14 cellular contexts compared by ENCODE assay signal in the genomic region with DNA sequence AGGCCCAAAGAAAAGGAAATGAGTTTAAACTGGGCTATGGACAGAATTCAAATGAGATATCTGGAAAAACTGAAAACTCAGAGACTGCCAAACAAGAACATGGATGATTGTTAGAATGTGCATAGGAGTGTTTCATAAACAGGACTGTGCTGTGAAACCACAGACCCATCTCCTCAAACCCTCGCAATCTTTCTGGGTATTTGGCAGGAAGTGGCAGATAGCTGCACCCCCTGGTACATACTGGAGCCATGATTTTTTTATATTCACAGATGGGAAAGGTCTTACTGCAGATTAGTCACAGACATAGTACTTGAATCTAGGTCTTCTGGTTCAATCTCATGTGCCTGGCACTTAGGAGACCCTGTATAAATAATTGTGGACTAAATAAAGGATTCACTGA.
DNase-seq lines count a peak whose midpoint lies in the region; FAIRE-seq and TF ChIP-seq lines count a peak whose summit lies in the region.
"Had no signal": no experiment of that assay in that cellular context is flagged by ENCODE, and none has a peak within 500 bp of the region (broad histone marks: within the 10 kb centered on the region; RNA-seq: fewer than 3 reads in every experiment).

No MANE protein-coding gene starts in this region.

- no peak overlapping the region for H3K4me3 Mint-ChIP-seq in chondrocyte (ENCODE audit: unreplicated experiment)

- H3K4me2 ChIP-seq in OCI-LY3 (ENCODE audit: low read length): peak overlapping the region; percentile 70
- H3K4me2 ChIP-seq: hepatocyte had no signal

- H3K27ac Mint-ChIP-seq in chondrocyte (ENCODE audit: unreplicated experiment): no peak overlapping the region

- H3K9me3 ChIP-seq in OCI-LY3 (ENCODE audit: insufficient read depth, low read length) (0 out of 2 replicates have a peak, but pooled peaks cover 4% of the 10 kb centered on the region), adrenal gland (replicated peaks in 1 of 3) (no peaks in the 10 kb centered on the region), spleen (peaks cover 0 to 8% (median 6%) of the 10 kb centered on the region in 8 donors), kidney (ENCODE audit: control insufficient read depth in 1 of 2, low read length in 2 of 2) (no peaks in the 10 kb centered on the region)
- H3K9me3 ChIP-seq: Peyer's patch, uterus had no signal

- intact Hi-C loops in adrenal gland (cut with DNase I) (loop anchor here in 1 of 2 donors (5.0 kb wide), 1 partner anchor 72 kb away; no protein-coding TSS in a partner anchor), spleen (cut with DNase I; ENCODE audit: low total_unique reads) (no loop called here), kidney (cut with DNase I) (loop anchor here (10.0 kb wide), 1 partner anchor 65 kb away; no protein-coding TSS in a partner anchor)

- TF ChIP-seq POLR2A in adrenal gland (IDR thresholded peaks at IDR 0.05) (no peak), spleen (IDR thresholded peaks at IDR 0.05) (no peak)

- FAIRE-seq in kidney (lab: Jason Lieb, UNC): no peak

- 71 to 79% (median 74%) methylated on average over 1 of the region's 1 CpG for WGBS in adrenal gland, 4 donors
- 5 to 33% (median 27%) methylated on average over 1 of the region's 1 CpG for WGBS in spleen, 5 donors

- H2AFZ ChIP-seq in OCI-LY3 (ENCODE audit: low read depth, low read length): no peak overlapping the region
- H2AFZ ChIP-seq: hepatocyte had no signal

- H3K9ac ChIP-seq in OCI-LY3 (ENCODE audit: low read length): peak overlapping the region; percentile 67
- H3K9ac ChIP-seq in kidney (ENCODE audit: low read length in 2 of 2): no peak overlapping the region

- H4K20me1 ChIP-seq in OCI-LY3 (ENCODE audit: insufficient read depth, low read length): no peaks in the 10 kb centered on the region

- no peak for TF ChIP-seq CTCF in OCI-LY3 (IDR thresholded peaks at IDR 0.05; ENCODE audit: low read depth, low read length)
- TF ChIP-seq CTCF in adrenal gland (IDR thresholded peaks at IDR 0.05): no peak
- no peak for TF ChIP-seq CTCF in spleen (IDR thresholded peaks at IDR 0.05 in 8 of 11, conservative IDR thresholded peaks at IDR 0.05 in 3 of 11)
- TF ChIP-seq CTCF in kidney (IDR thresholded peaks at IDR 0.05; ENCODE audit: borderline replicate concordance, extremely low read depth, insufficient read depth): no peak
- TF ChIP-seq CTCF in chondrocyte (IDR thresholded peaks at IDR 0.05): no peak

- peak; percentile 31 to 33 for DNase-seq in activated CD4-positive, alpha-beta T cell treated with anti-CD3 and anti-CD28 coated beads for 4 hours
- DNase-seq in activated CD4-positive, alpha-beta T cell treated with anti-CD3 and anti-CD28 coated beads for 1 hour: no peak
- DNase-seq in adrenal gland: peak in 2 of 7 donors; percentile 14 to 45
- DNase-seq in spleen: no peak
- DNase-seq in kidney: no peak
- DNase-seq in HT-29 (ENCODE audit: low spot score): no peak
- no peak for DNase-seq in chondrocyte (ENCODE audit: low spot score)
- DNase-seq: ACHN, NCI-H1417 treated with DMSO at 0.1 percent for 48 hours, uterus had no signal

- H3K4me3 ChIP-seq in OCI-LY3 (ENCODE audit: low read length): no peak overlapping the region; the same call in 1 of the 2 replicates
- no peak overlapping the region for H3K4me3 ChIP-seq in adrenal gland
- H3K4me3 ChIP-seq in spleen: no peak overlapping the region
- no peak overlapping the region for H3K4me3 ChIP-seq in kidney (ENCODE audit: low read length in 2 of 2)
- H3K4me3 ChIP-seq: coronary artery, hepatocyte, Peyer's patch, uterus had no signal

- H3K4me1 ChIP-seq in OCI-LY3 (ENCODE audit: low read length) (peaks cover 75% of the 10 kb centered on the region), adrenal gland (replicated peaks in 1 of 2) (peaks cover 13 to 33% of the 10 kb centered on the region in 2 donors), spleen (peaks cover 54 to 96% (median 78%) of the 10 kb centered on the region in 6 donors), kidney (ENCODE audit: control insufficient read depth in 1 of 2, insufficient read depth in 1 of 2, low read depth in 1 of 2, low read length in 2 of 2) (peaks cover 31 to 34% of the 10 kb centered on the region in 2 donors)

- no peaks in the 10 kb centered on the region for H3K27me3 ChIP-seq in OCI-LY3 (ENCODE audit: low read depth, low read length)
- H3K27me3 ChIP-seq in adrenal gland: no peaks in the 10 kb centered on the region
- no peaks in the 10 kb centered on the region for H3K27me3 ChIP-seq in spleen (replicated peaks in 1 of 7)
- H3K27me3 ChIP-seq: hepatocyte, Peyer's patch, uterus had no signal

- H3K36me3 ChIP-seq in OCI-LY3 (replicated peaks; ENCODE audit: low read depth, low read length) (peaks cover 11% of the 10 kb centered on the region), adrenal gland (replicated peaks in 1 of 2) (no peaks in the 10 kb centered on the region), spleen (peaks cover 0 to 6% (median 0%) of the 10 kb centered on the region in 6 donors), kidney (ENCODE audit: control insufficient read depth in 1 of 2, insufficient read depth in 2 of 2, low read length in 2 of 2) (peaks cover 0 to 6% of the 10 kb centered on the region in 2 donors)
- H3K36me3 ChIP-seq: Peyer's patch, uterus had no signal

- H3K4me1 Mint-ChIP-seq in chondrocyte (ENCODE audit: low read depth): peaks cover 11% of the 10 kb centered on the region

- H3K27me3 Mint-ChIP-seq in chondrocyte (ENCODE audit: low read depth): no peaks in the 10 kb centered on the region

- no peaks in the 10 kb centered on the region for H3K9me3 Mint-ChIP-seq in chondrocyte (ENCODE audit: low read depth)

- H3K27ac ChIP-seq in OCI-LY3 (ENCODE audit: low read length): peak overlapping the region; percentile 93
- peak overlapping the region in 3 of 5 donors; percentile 38 to 73 (median 41) for H3K27ac ChIP-seq in adrenal gland
- peak overlapping the region in 7 of 8 donors; percentile 46 to 84 (median 70) for H3K27ac ChIP-seq in spleen
- H3K27ac ChIP-seq in kidney (ENCODE audit: low read depth in 2 of 2, low read length in 2 of 2): peak overlapping the region in 1 of 2 donors; percentile 0
- H3K27ac ChIP-seq: hepatocyte, uterus had no signal

- no peaks in the 10 kb centered on the region for H3K79me2 ChIP-seq in OCI-LY3 (ENCODE audit: low read length)
- H3K79me2 ChIP-seq: hepatocyte had no signal

- H3K36me3 Mint-ChIP-seq in chondrocyte (ENCODE audit: low read depth): no peaks in the 10 kb centered on the region

Comparison
In these comparisons a context has a peak if more than half of its experiments do, and no peak if none do; other contexts are left out.
1. DNase-seq: peak in activated CD4-positive, alpha-beta T cell treated with anti-CD3 and anti-CD28 coated beads for 4 hours (2 of 2); none in activated CD4-positive, alpha-beta T cell treated with anti-CD3 and anti-CD28 coated beads for 1 hour (single experiment), spleen (single experiment), kidney (single experiment), HT-29 (single experiment) and chondrocyte (single experiment).